In genomic region chr10:14554091-14554842, GRCh38 we compare ENCODE assay signal across 8 cellular contexts.
DNase-seq lines count a peak whose midpoint lies in the region; ATAC-seq and TF ChIP-seq lines count a peak whose summit lies in the region.

No MANE protein-coding gene starts in this region.

- H3K36me3 Mint-ChIP-seq in activated naive CD4-positive, alpha-beta T cell treated with anti-CD3 and anti-CD28 coated beads for 36 hours (ENCODE audit: low read depth): peaks cover 32% of the 10 kb centered on the region

- H3K27me3 Mint-ChIP-seq in activated naive CD4-positive, alpha-beta T cell treated with anti-CD3 and anti-CD28 coated beads for 36 hours (ENCODE audit: low read depth): no peaks in the 10 kb centered on the region

- intact Hi-C loops in activated naive CD4-positive, alpha-beta T cell treated with anti-CD3 and anti-CD28 coated beads for 36 hours (cut with micrococcal nuclease): loop anchor here (5.0 kb wide), 1 partner anchor 33 kb away; no protein-coding TSS in a partner anchor
- intact Hi-C loops in sigmoid colon (cut with DNase I): no loop called here

- CTCF ChIA-PET in activated naive CD4-positive, alpha-beta T cell treated with anti-CD3 and anti-CD28 coated beads for 36 hours (lab: Charles Lee): interaction anchor here (0.6 to 3.2 kb wide), 6 partner anchors 8 to 44 kb away, joined by 3 to 15 read pairs (median 5); no protein-coding TSS in a partner anchor

- H3K4me1 ChIP-seq in SJSA1 (replicated peaks) (peaks cover 20% of the 10 kb centered on the region), thoracic aorta (ENCODE audit: control insufficient read depth in 1 of 2, low read depth in 2 of 2) (peaks cover 17 to 50% of the 10 kb centered on the region in 2 donors), sigmoid colon (peaks cover 0 to 15% (median 10%) of the 10 kb centered on the region in 4 donors)

- ATAC-seq in thoracic aorta (ENCODE audit: insufficient number of reproducible peaks, low FRiP score, low read depth): no peak

- peak overlapping the region; percentile 28 for H3K27ac ChIP-seq in SJSA1
- H3K27ac ChIP-seq in thoracic aorta: peak overlapping the region; percentile 38 to 66
- peak overlapping the region in 2 of 4 donors; percentile 3 to 36 for H3K27ac ChIP-seq in sigmoid colon

- peaks cover 5% of the 10 kb centered on the region for H3K36me3 ChIP-seq in SJSA1
- H3K36me3 ChIP-seq in thoracic aorta: no peaks in the 10 kb centered on the region
- H3K36me3 ChIP-seq in sigmoid colon: no peaks in the 10 kb centered on the region

- H3K9me3 Mint-ChIP-seq in activated naive CD4-positive, alpha-beta T cell treated with anti-CD3 and anti-CD28 coated beads for 36 hours: no peaks in the 10 kb centered on the region

- no peaks in the 10 kb centered on the region for H3K27me3 ChIP-seq in SJSA1 (replicated peaks)
- H3K27me3 ChIP-seq in thoracic aorta (replicated peaks; ENCODE audit: insufficient read depth): no peaks in the 10 kb centered on the region
- no peaks in the 10 kb centered on the region for H3K27me3 ChIP-seq in sigmoid colon

- no peak for TF ChIP-seq POLR2A in sigmoid colon (IDR thresholded peaks at IDR 0.05)

- peaks cover 92% of the 10 kb centered on the region for H3K4me1 Mint-ChIP-seq in activated naive CD4-positive, alpha-beta T cell treated with anti-CD3 and anti-CD28 coated beads for 36 hours (ENCODE audit: low read depth)

- no peak overlapping the region for H3K4me3 ChIP-seq in SJSA1
- no peak overlapping the region for H3K4me3 ChIP-seq in fibroblast of villous mesenchyme (ENCODE audit: low read depth, low read length)
- peak overlapping the region; percentile 1 for H3K4me3 ChIP-seq in thoracic aorta
- H3K4me3 ChIP-seq in sigmoid colon: no peak overlapping the region

- TF ChIP-seq CTCF in fibroblast of villous mesenchyme (IDR thresholded peaks at IDR 0.05; ENCODE audit: insufficient read depth, low read depth, low read length): no peak
- TF ChIP-seq CTCF in thoracic aorta (IDR thresholded peaks at IDR 0.05): no peak
- no peak for TF ChIP-seq CTCF in sigmoid colon (IDR thresholded peaks at IDR 0.05)

- H3K9me3 ChIP-seq in SJSA1 (replicated peaks) (no peaks in the 10 kb centered on the region), thoracic aorta (no peaks in the 10 kb centered on the region), sigmoid colon (no peaks in the 10 kb centered on the region)

- DNase-seq in activated naive CD4-positive, alpha-beta T cell treated with anti-CD3 and anti-CD28 coated beads for 36 hours: no peak
- DNase-seq in activated naive CD4-positive, alpha-beta T cell treated with Interleukin-2 at 50 U/mL for 16 hours: no peak
- DNase-seq in SJSA1 (ENCODE audit: low read depth in 1 of 2, low spot score in 2 of 2): no peak
- peak; percentile 30 for DNase-seq in fibroblast of villous mesenchyme (ENCODE audit: low read depth)
- DNase-seq in thoracic aorta (ENCODE audit: low spot score): no peak
- DNase-seq in NCI-H2081 (lab: John Stamatoyannopoulos, UW): no peak
- no peak for DNase-seq in sigmoid colon
- no peak for DNase-seq in islet precursor cell

- no peak for TF ChIP-seq EP300 in sigmoid colon (IDR thresholded peaks at IDR 0.05)

- no peak overlapping the region for H3K4me3 Mint-ChIP-seq in activated naive CD4-positive, alpha-beta T cell treated with anti-CD3 and anti-CD28 coated beads for 36 hours

- WGBS in sigmoid colon, 2 donors: 43 to 64% methylated on average over 5 of the region's 5 CpGs

- peak overlapping the region; percentile 83 for H3K27ac Mint-ChIP-seq in activated naive CD4-positive, alpha-beta T cell treated with anti-CD3 and anti-CD28 coated beads for 36 hours
